17 cellular contexts compared by ENCODE assay signal in the genomic region with DNA sequence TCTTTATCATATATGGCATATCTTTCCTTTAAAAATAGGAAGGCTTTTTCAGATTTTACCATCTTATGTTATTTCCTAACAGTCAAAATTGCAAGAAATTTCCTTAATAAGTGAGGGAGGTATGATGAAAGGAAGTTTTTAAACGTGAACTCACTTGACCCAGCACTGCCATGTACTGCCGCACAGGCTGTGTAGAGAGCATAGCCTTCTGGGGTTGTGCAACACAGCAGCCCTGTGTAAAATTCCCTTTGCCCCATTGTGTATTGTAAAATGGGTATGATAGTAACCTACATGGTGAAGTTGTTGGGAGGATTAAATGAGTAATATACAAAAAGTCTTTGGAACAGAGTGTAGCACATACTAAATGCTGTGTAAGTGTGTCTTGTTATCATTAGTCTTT.
A peak's percentile ranks its signal among the peaks of the same experiment; 100 is the strongest.
DNase-seq lines count a peak whose midpoint lies in the region; ATAC-seq and TF ChIP-seq lines count a peak whose summit lies in the region.
"Had no signal": no experiment of that assay in that cellular context is flagged by ENCODE, and none has a peak within 500 bp of the region (broad histone marks: within the 10 kb centered on the region; RNA-seq: fewer than 3 reads in every experiment).

No MANE protein-coding gene starts in this region.

- no peak overlapping the region for H3K9ac ChIP-seq in SU-DHL-6 (ENCODE audit: low read length)
- H3K9ac ChIP-seq: GM23248 had no signal

- H3K27ac ChIP-seq in SU-DHL-6 (ENCODE audit: low read depth, low read length) (peak overlapping the region; percentile 55; the same call in 1 of the 2 replicates), substantia nigra (ENCODE audit: low read depth, low read length, poor library complexity, severe bottlenecking) (peak overlapping the region; percentile 49)
- H3K27ac ChIP-seq: A549, GM23248, RWPE1 had no signal

- H3K79me2 ChIP-seq in SU-DHL-6 (ENCODE audit: insufficient read depth, low read length): no peaks in the 10 kb centered on the region

- H3K4me2 ChIP-seq in SU-DHL-6 (ENCODE audit: low read depth, low read length, poor library complexity, severe bottlenecking): peak overlapping the region; percentile 51
- H3K4me2 ChIP-seq: A549 had no signal

- no peak overlapping the region for H2AFZ ChIP-seq in SU-DHL-6 (ENCODE audit: low read depth, low read length, severe bottlenecking)
- H2AFZ ChIP-seq: GM23248 had no signal

- H3K36me3 Mint-ChIP-seq in natural killer cell treated with Interleukin-12 subunit alpha and Interleukin-12 subunit beta and Interleukin-15 and Interleukin-18, amount 100 ng/mL, for 72 hours: no peaks in the 10 kb centered on the region
- no peaks in the 10 kb centered on the region for H3K36me3 Mint-ChIP-seq in natural killer cell
- H3K36me3 Mint-ChIP-seq: T-cell had no signal

- H3K27me3 ChIP-seq in SU-DHL-6 (ENCODE audit: low read length): no peaks in the 10 kb centered on the region
- H3K27me3 ChIP-seq: MG63 had no signal

- TF ChIP-seq CTCF in natural killer cell (IDR thresholded peaks at IDR 0.05): no peak
- no peak for TF ChIP-seq CTCF in SU-DHL-6 (IDR thresholded peaks at IDR 0.05; ENCODE audit: insufficient read depth, low read length, poor library complexity, severe bottlenecking)

- no peaks in the 10 kb centered on the region for H3F3A ChIP-seq in SU-DHL-6 (ENCODE audit: insufficient read depth)

- H3K9me3 ChIP-seq in SU-DHL-6 (ENCODE audit: insufficient read depth, low read length): no peaks in the 10 kb centered on the region
- H3K9me3 ChIP-seq: A549, MG63 had no signal

- no peak overlapping the region for H3K4me3 ChIP-seq in SU-DHL-6 (ENCODE audit: insufficient read depth, low read length, poor library complexity, severe bottlenecking)
- H3K4me3 ChIP-seq: A549, GM23248, K562, MG63 had no signal

- no peaks in the 10 kb centered on the region for H4K20me1 ChIP-seq in SU-DHL-6 (ENCODE audit: low read depth, low read length)

- peaks cover 13 to 34% of the 10 kb centered on the region in 2 donors for H3K4me1 Mint-ChIP-seq in natural killer cell treated with Interleukin-12 subunit alpha and Interleukin-12 subunit beta and Interleukin-15 and Interleukin-18, amount 100 ng/mL, for 72 hours (ENCODE audit: low read depth in 2 of 2)
- H3K4me1 Mint-ChIP-seq in natural killer cell: peaks cover 12 to 15% of the 10 kb centered on the region in 2 donors

- ATAC-seq in natural killer cell treated with Interleukin-12 subunit alpha and Interleukin-12 subunit beta and Interleukin-15 and Interleukin-18, amount 100 ng/mL, for 72 hours: no peak
- ATAC-seq in natural killer cell (no peak), HG02852 (IDR thresholded peaks at IDR 0.05; ENCODE audit: unreplicated experiment) (no peak)
- ATAC-seq: A549, K562, T-cell had no signal

- peak overlapping the region in 1 of 2 donors; percentile 73 for H3K27ac Mint-ChIP-seq in natural killer cell treated with Interleukin-12 subunit alpha and Interleukin-12 subunit beta and Interleukin-15 and Interleukin-18, amount 100 ng/mL, for 72 hours
- no peak overlapping the region for H3K27ac Mint-ChIP-seq in natural killer cell
- H3K27ac Mint-ChIP-seq: CD4-positive, alpha-beta T cell; T-cell had no signal

- H3K9me2 ChIP-seq in SU-DHL-6 (replicated peaks; ENCODE audit: insufficient read depth, low read length): no peaks in the 10 kb centered on the region

- H3K36me3 ChIP-seq in SU-DHL-6 (ENCODE audit: low read length): no peaks in the 10 kb centered on the region
- H3K36me3 ChIP-seq: MG63 had no signal

- peaks cover 0 to 5% of the 10 kb centered on the region in 2 donors for H3K27me3 Mint-ChIP-seq in natural killer cell treated with Interleukin-12 subunit alpha and Interleukin-12 subunit beta and Interleukin-15 and Interleukin-18, amount 100 ng/mL, for 72 hours
- H3K27me3 Mint-ChIP-seq in natural killer cell (ENCODE audit: low read depth in 2 of 2): no peaks in the 10 kb centered on the region

- no peak for DNase-seq in natural killer cell treated with Interleukin-12 subunit alpha and Interleukin-12 subunit beta and Interleukin-15 and Interleukin-18, amount 100 ng/mL, for 72 hours (ENCODE audit: low spot score)
- DNase-seq in natural killer cell: no peak
- DNase-seq in NCI-H82 treated with DMSO at 0.1 percent for 48 hours (lab: John Stamatoyannopoulos, UW; ENCODE audit: unreplicated experiment): peak; percentile 45
- no peak for DNase-seq in substantia nigra (lab: John Stamatoyannopoulos, UW)
- no peak for DNase-seq in NCI-H1105 (lab: John Stamatoyannopoulos, UW)
- no peak for DNase-seq in activated CD4-positive, alpha-beta T cell treated with anti-CD3 and anti-CD28 coated beads, Interleukin-2, amount 50 U/mL, for 1 hour
- DNase-seq: CD4-positive, alpha-beta T cell; DMS79; GM23248; MG63; NCI-H226; T-cell had no signal

- intact Hi-C loops in natural killer cell (cut with micrococcal nuclease): no loop called here

- H3K9me3 Mint-ChIP-seq in natural killer cell treated with Interleukin-12 subunit alpha and Interleukin-12 subunit beta and Interleukin-15 and Interleukin-18, amount 100 ng/mL, for 72 hours: peaks cover 2% of the 10 kb centered on the region
- H3K9me3 Mint-ChIP-seq in natural killer cell: peaks cover 0 to 3% of the 10 kb centered on the region in 2 donors
- H3K9me3 Mint-ChIP-seq: CD4-positive, alpha-beta T cell; T-cell had no signal

- peak overlapping the region; percentile 11 for H3K4me3 Mint-ChIP-seq in natural killer cell treated with Interleukin-12 subunit alpha and Interleukin-12 subunit beta and Interleukin-15 and Interleukin-18, amount 100 ng/mL, for 72 hours
- H3K4me3 Mint-ChIP-seq in natural killer cell: no peak overlapping the region
- H3K4me3 Mint-ChIP-seq: CD4-positive, alpha-beta T cell; T-cell had no signal
